10 cellular contexts compared by ENCODE assay signal in genomic region chr10:75611081-75611971, GRCh38.
A peak's percentile ranks its signal among the peaks of the same experiment; 100 is the strongest.
DNase-seq lines count a peak whose midpoint lies in the region; ATAC-seq and TF ChIP-seq lines count a peak whose summit lies in the region.
"Had no signal": no experiment of that assay in that cellular context is flagged by ENCODE, and none has a peak within 500 bp of the region (broad histone marks: within the 10 kb centered on the region; RNA-seq: fewer than 3 reads in every experiment).

No MANE protein-coding gene starts in this region.

- H3K4me3 ChIP-seq in left ventricle myocardium inferior (no peak overlapping the region), right cardiac atrium (ENCODE audit: low read length) (no peak overlapping the region), esophagus muscularis mucosa (no peak overlapping the region), upper lobe of right lung (no peak overlapping the region), brain microvascular endothelial cell (ENCODE audit: low read depth, low read length) (no peak overlapping the region)

- intact Hi-C loops in left ventricle myocardium inferior (cut with micrococcal nuclease) (no loop called here), right cardiac atrium (cut with DNase I) (loop anchor here in 1 of 4 donors (10.0 kb wide), 1 partner anchor 207 kb away; the partner anchor contains the start of gene ZNF503), esophagus muscularis mucosa (cut with DNase I) (loop anchor here (5.0 kb wide), 1 partner anchor 51 kb away; no protein-coding TSS in a partner anchor), upper lobe of right lung (cut with DNase I) (no loop called here)

- WGBS in right cardiac atrium, result 85% methylated on average over 7 of the region's 7 CpGs
- WGBS in esophagus muscularis mucosa, result 82% methylated on average over 7 of the region's 7 CpGs

- TF ChIP-seq CTCF in left ventricle myocardium inferior (IDR thresholded peaks at IDR 0.05; ENCODE audit: borderline replicate concordance) (no peak), esophagus muscularis mucosa (IDR thresholded peaks at IDR 0.05) (no peak), upper lobe of right lung (IDR thresholded peaks at IDR 0.05) (no peak), brain microvascular endothelial cell (IDR thresholded peaks at IDR 0.05; ENCODE audit: low read depth, low read length, missing control alignments) (no peak)

- ATAC-seq in right cardiac atrium (no peak), HG03457 (IDR thresholded peaks at IDR 0.05; ENCODE audit: unreplicated experiment) (peak; percentile 34), upper lobe of right lung (peak; percentile 51)

- H3K27me3 ChIP-seq in left ventricle myocardium inferior (ENCODE audit: low read depth), result no peaks in the 10 kb centered on the region
- no peaks in the 10 kb centered on the region for H3K27me3 ChIP-seq in right cardiac atrium (ENCODE audit: control insufficient read depth, insufficient read depth)
- H3K27me3 ChIP-seq in esophagus muscularis mucosa, result no peaks in the 10 kb centered on the region
- no peaks in the 10 kb centered on the region for H3K27me3 ChIP-seq in upper lobe of right lung
- H3K27me3 ChIP-seq in brain microvascular endothelial cell (replicated peaks), result no peaks in the 10 kb centered on the region

- H3K9me3 ChIP-seq in left ventricle myocardium inferior (replicated peaks) (no peaks in the 10 kb centered on the region), right cardiac atrium (ENCODE audit: control insufficient read depth, low read length) (no peaks in the 10 kb centered on the region), esophagus muscularis mucosa (no peaks in the 10 kb centered on the region), upper lobe of right lung (no peaks in the 10 kb centered on the region)

- peak overlapping the region; percentile 27 for H3K27ac ChIP-seq in left ventricle myocardium inferior (replicated peaks)
- no peak overlapping the region for H3K27ac ChIP-seq in right cardiac atrium (ENCODE audit: low read length)
- H3K27ac ChIP-seq in esophagus muscularis mucosa (replicated peaks in 1 of 4), result peak overlapping the region in 3 of 4 donors; percentile 8 to 35 (median 24)
- H3K27ac ChIP-seq in upper lobe of right lung, result peak overlapping the region; percentile 45
- no peak overlapping the region for H3K27ac ChIP-seq in brain microvascular endothelial cell

- no peak for TF ChIP-seq POLR2A in esophagus muscularis mucosa (IDR thresholded peaks at IDR 0.05; ENCODE audit: low read depth)

- no peak for TF ChIP-seq EP300 in esophagus muscularis mucosa (IDR thresholded peaks at IDR 0.05)

- H3K4me1 ChIP-seq in left ventricle myocardium inferior (peaks cover 43% of the 10 kb centered on the region), right cardiac atrium (ENCODE audit: control insufficient read depth, insufficient read depth, low read length) (peaks cover 4% of the 10 kb centered on the region), esophagus muscularis mucosa (peaks cover 17 to 52% (median 51%) of the 10 kb centered on the region in 4 donors), upper lobe of right lung (peaks cover 26% of the 10 kb centered on the region)

- no peaks in the 10 kb centered on the region for H3K36me3 ChIP-seq in left ventricle myocardium inferior
- H3K36me3 ChIP-seq in esophagus muscularis mucosa, result no peaks in the 10 kb centered on the region
- H3K36me3 ChIP-seq in upper lobe of right lung, result no peaks in the 10 kb centered on the region
- H3K36me3 ChIP-seq in brain microvascular endothelial cell (replicated peaks), result no peaks in the 10 kb centered on the region

- in situ Hi-C loops in brain microvascular endothelial cell (cut with HindIII; ENCODE audit: low pct_ligation_motif_present, low sequenced_read_pairs), result no loop called here

- DNase-seq in left ventricle myocardium inferior (no peak), right cardiac atrium (no peak), esophagus muscularis mucosa (ENCODE audit: extremely low spot score) (no peak), upper lobe of right lung (no peak), glomerular visceral epithelial cell (ENCODE audit: extremely low spot score) (no peak), NCI-H1694 (lab: John Stamatoyannopoulos, UW) (no peak), brain microvascular endothelial cell (no peak)
- DNase-seq: activated CD8-positive, alpha-beta memory T cell treated with anti-CD3 and anti-CD28 coated beads for 24 hours; RPMI8226 had no signal

Comparison
In these comparisons a context has a peak if more than half of its experiments do, and no peak if none do; other contexts are left out.
1. H3K27ac ChIP-seq: peak in left ventricle myocardium inferior (single experiment), esophagus muscularis mucosa (3 of 4) and upper lobe of right lung (single experiment); none in right cardiac atrium (single experiment) and brain microvascular endothelial cell (single experiment).
2. ATAC-seq: peak in HG03457 (single experiment) and upper lobe of right lung (single experiment); none in right cardiac atrium (0 of 2).